In the genomic region with DNA sequence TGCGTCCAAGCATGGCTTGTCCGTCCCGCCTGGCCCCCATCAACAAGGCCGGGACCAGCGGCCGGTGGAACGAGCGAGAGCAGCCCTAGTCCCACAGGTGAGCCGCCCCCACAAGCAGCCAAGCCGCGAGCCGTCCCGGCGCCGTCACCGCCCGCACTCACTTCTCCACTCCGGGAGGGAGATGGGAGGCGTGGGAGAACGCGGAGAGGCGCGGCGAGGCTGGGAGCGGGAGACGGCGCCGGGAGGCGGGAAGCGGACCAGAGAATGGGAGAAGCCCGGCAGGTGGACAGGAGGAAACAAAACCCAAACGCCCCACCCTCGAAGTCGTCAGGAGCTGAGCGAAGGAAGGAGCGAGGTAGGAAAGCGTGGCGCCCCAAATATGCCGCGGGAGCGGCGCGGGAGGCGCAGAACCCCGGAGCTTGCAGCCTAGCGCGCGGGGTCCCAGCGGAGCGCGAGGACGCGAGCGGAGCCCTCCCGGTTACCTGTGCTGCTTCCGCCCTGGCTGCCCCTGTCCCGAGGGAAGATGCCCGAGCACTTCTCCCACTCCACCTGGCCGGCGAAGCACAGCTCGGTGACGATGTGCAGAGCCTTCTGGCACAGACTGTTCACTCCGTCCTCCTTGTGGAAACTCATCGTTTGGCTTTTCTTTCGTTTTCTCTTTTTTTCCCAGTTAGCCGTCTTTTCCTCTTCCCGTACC, we compare ENCODE assay signal across 9 cellular contexts. TPM values are rescaled to one million over a fixed set of nuclear protein-coding genes. Genes with fewer than 3 reads are reported as not detected.
A peak's percentile ranks its signal among the peaks of the same experiment; 100 is the strongest.
DNase-seq lines count a peak whose midpoint lies in the region; ATAC-seq, FAIRE-seq and TF ChIP-seq lines count a peak whose summit lies in the region.
"Had no signal": no experiment of that assay in that cellular context is flagged by ENCODE, and none has a peak within 500 bp of the region (broad histone marks: within the 10 kb centered on the region; RNA-seq: fewer than 3 reads in every experiment).

No MANE protein-coding gene starts in this region.

- H4K91ac ChIP-seq in trophoblast cell (ENCODE audit: low read depth, low read length) = no peak overlapping the region

- peak overlapping the region; percentile 79 for H3K4me3 ChIP-seq in trophoblast cell (ENCODE audit: low read depth, low read length)

- H3K4me1 ChIP-seq in trophoblast cell (ENCODE audit: control insufficient read depth in 1 of 2, insufficient read depth in 2 of 2, low read length in 2 of 2) = peaks cover 0 to 5% of the 10 kb centered on the region in 2 experiments

- no peak for TF ChIP-seq CTCF in GM20000 (IDR thresholded peaks at IDR 0.05; ENCODE audit: extremely low read depth, missing control alignments)

- no peak overlapping the region for H3K23ac ChIP-seq in trophoblast cell (ENCODE audit: low read length)

- H3K4me3 Mint-ChIP-seq in T-helper 17 cell = peak overlapping the region; percentile 50

- H3K36me3 Mint-ChIP-seq in T-helper 17 cell (ENCODE audit: low read depth) = peaks cover 5% of the 10 kb centered on the region

- H4K8ac ChIP-seq in trophoblast cell (ENCODE audit: low read depth, low read length) = peak overlapping the region; percentile 13

- DNase-seq in GM20000 (ENCODE audit: low spot score) = peak; percentile 35
- no peak for DNase-seq in T-helper 17 cell
- peak; percentile 25 to 35 for DNase-seq in frontal cortex (ENCODE audit: low spot score in 2 of 2)
- DNase-seq in trophoblast cell = peak; percentile 5 to 53
- no peak for DNase-seq in NCI-H2196 treated with DMSO at 0.1 percent for 48 hours (lab: John Stamatoyannopoulos, UW; ENCODE audit: unreplicated experiment)
- no peak for DNase-seq in OCI-M2 (lab: John Stamatoyannopoulos, UW; ENCODE audit: unreplicated experiment)

- peak overlapping the region; percentile 83 for H2AFZ ChIP-seq in trophoblast cell (ENCODE audit: insufficient read depth, low read length, poor library complexity)

- H3K9ac ChIP-seq in trophoblast cell (ENCODE audit: low read length) = no peak overlapping the region

- peaks cover 6% of the 10 kb centered on the region for H3K4me1 Mint-ChIP-seq in T-helper 17 cell

- no peak overlapping the region for H3K27ac ChIP-seq in trophoblast cell (ENCODE audit: low read depth, low read length)
- H3K27ac ChIP-seq: neutrophil had no signal

- no peak overlapping the region for H3K4ac ChIP-seq in trophoblast cell (ENCODE audit: low read depth, low read length)

- FAIRE-seq in frontal cortex (lab: Jason Lieb, UNC) = no peak

- H4K12ac ChIP-seq in trophoblast cell (ENCODE audit: low read depth, low read length) = no peak overlapping the region

- no CpG with 5 or more reads among the region's 67 CpGs for WGBS in trophoblast cell (ENCODE audit: extremely low coverage, insufficient coverage, insufficient read length)

- H2BK12ac ChIP-seq in trophoblast cell (ENCODE audit: low read length) = peak overlapping the region; percentile 42

- H3K4me2 ChIP-seq in trophoblast cell (ENCODE audit: low read length) = peak overlapping the region; percentile 100

- no peak overlapping the region for H2BK5ac ChIP-seq in trophoblast cell (ENCODE audit: low read depth, low read length, poor library complexity)

- peaks cover 24% of the 10 kb centered on the region for H3K27me3 Mint-ChIP-seq in T-helper 17 cell

- no peaks in the 10 kb centered on the region for H3K36me3 ChIP-seq in trophoblast cell (ENCODE audit: control insufficient read depth in 1 of 2, insufficient read depth in 2 of 2, low read length in 2 of 2)
- H3K36me3 ChIP-seq: neutrophil had no signal

- peaks cover 16% of the 10 kb centered on the region for H3K27me3 ChIP-seq in trophoblast cell (ENCODE audit: insufficient read depth, low read length)

- no peak overlapping the region for H3K27ac Mint-ChIP-seq in T-helper 17 cell

- no peak overlapping the region for H2AK5ac ChIP-seq in trophoblast cell (ENCODE audit: low read length)

- peak overlapping the region; percentile 8 for H3K14ac ChIP-seq in trophoblast cell (ENCODE audit: low read length)

- no peaks in the 10 kb centered on the region for H3K79me2 ChIP-seq in trophoblast cell (ENCODE audit: control insufficient read depth, insufficient read depth, low read length, poor library complexity)

- no peak overlapping the region for H2BK120ac ChIP-seq in trophoblast cell (ENCODE audit: insufficient read depth, low read length, poor library complexity)

- peaks cover 6% of the 10 kb centered on the region for H3K79me1 ChIP-seq in trophoblast cell (ENCODE audit: low read length)

- peak overlapping the region; percentile 33 for H3K18ac ChIP-seq in trophoblast cell (ENCODE audit: low read length)

- ATAC-seq in T-helper 17 cell (no peak), GM21786 (IDR thresholded peaks at IDR 0.05; ENCODE audit: unreplicated experiment) (no peak), GM18867 (IDR thresholded peaks at IDR 0.05; ENCODE audit: unreplicated experiment) (no peak)

- H3K9me3 ChIP-seq in T-helper 17 cell (ENCODE audit: control insufficient read depth, low read length, poor library complexity, severe bottlenecking) = no peaks in the 10 kb centered on the region
- H3K9me3 ChIP-seq in trophoblast cell (ENCODE audit: insufficient read depth, low read depth, low read length) = peaks cover 1% of the 10 kb centered on the region
- H3K9me3 ChIP-seq: neutrophil had no signal

RNA-seq across cellular contexts. Expression of a gene that starts 0.6 kb away (rescaled TPM):
- total RNA-seq in T-helper 17 cell (not detected), frontal cortex (6.9 TPM)
- 1.3 and 1.4 TPM in 2 replicates for polyA plus RNA-seq in trophoblast cell (2013)

Comparison
In these comparisons a context has a peak if more than half of its experiments do, and no peak if none do; other contexts are left out.
1. DNase-seq: peak in GM20000 (single experiment), frontal cortex (2 of 2) and trophoblast cell (2 of 2); none in T-helper 17 cell (0 of 3), NCI-H2196 treated with DMSO at 0.1 percent for 48 hours (single experiment) and OCI-M2 (single experiment).